1 cellular context compared by ENCODE assay signal in the genomic region with DNA sequence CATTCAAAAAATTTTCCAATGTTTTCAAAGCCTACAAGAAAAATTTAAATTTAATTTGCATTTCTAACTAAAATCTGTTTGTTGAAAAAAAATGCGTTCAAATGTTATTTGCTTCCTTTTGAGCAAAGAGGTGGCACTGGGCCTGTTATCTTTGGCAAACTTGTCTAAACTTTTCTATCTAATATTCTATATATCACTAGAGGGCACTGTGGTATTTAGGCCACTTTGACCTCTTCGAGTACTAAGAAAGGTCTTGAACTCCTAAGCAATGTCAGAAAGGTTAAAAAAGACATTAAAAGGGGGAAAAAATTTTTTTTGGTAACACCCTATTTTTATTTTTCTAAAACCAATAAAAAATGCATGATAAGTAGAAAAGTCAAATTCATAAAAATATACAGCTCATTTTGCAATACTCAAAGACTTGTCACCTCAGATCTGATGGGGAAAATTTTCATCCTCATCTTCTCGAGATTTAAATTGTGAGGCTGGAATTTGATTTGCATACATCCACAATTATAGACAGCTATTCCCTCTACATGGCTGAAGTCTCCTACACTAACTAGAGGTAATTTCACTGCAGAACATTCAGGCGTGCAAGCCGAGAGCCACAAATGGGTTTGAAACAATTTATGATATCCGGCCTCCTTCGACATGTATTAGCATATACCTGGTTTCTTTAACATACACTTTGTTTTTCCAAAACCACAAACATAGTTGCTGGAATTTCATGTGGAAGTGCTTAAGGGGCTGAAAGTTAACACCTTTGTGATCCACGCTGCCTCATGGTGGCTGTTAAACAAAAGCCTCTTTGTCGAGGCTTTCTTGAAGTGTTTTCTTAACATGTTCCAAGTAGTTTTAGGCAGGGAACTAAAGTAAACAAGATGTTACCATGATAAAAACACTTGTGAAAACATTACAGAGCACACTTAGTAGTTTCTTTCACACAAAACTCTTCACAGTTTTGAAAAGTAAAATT.
TF ChIP-seq lines count a peak whose summit lies in the region.

No MANE protein-coding gene starts in this region.

TF ChIP-seq in SK-N-SH treated with all-trans-retinoic acid at 6 μM for 48 hours, 23 proteins besides CTCF, POLR2A, EP300 and RAD21 (continued from another document):
- TF ChIP-seq, protein P1, sequence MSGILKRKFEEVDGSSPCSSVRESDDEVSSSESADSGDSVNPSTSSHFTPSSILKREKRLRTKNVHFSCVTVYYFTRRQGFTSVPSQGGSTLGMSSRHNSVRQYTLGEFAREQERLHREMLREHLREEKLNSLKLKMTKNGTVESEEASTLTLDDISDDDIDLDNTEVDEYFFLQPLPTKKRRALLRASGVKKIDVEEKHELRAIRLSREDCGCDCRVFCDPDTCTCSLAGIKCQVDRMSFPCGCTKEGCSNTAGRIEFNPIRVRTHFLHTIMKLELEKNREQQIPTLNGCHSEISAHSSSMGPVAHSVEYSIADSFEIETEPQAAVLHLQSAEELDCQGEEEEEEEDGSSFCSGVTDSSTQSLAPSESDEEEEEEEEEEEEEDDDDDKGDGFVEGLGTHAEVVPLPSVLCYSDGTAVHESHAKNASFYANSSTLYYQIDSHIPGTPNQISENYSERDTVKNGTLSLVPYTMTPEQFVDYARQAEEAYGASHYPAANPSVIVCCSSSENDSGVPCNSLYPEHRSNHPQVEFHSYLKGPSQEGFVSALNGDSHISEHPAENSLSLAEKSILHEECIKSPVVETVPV (CRISPR knock-in tag; IDR thresholded peaks at IDR 0.05): no peak
- TF ChIP-seq ZC3H10 (CRISPR knock-in tag; IDR thresholded peaks at IDR 0.05) (no peak), ZNF565 (CRISPR knock-in tag; conservative IDR thresholded peaks at IDR 0.05; ENCODE audit: low read depth) (no peak)
